13 cellular contexts compared by ENCODE assay signal in genomic region chr3:124599779-124600693, GRCh38.
DNase-seq lines count a peak whose midpoint lies in the region; ATAC-seq, FAIRE-seq and TF ChIP-seq lines count a peak whose summit lies in the region.
"Had no signal": no experiment of that assay in that cellular context is flagged by ENCODE, and none has a peak within 500 bp of the region (broad histone marks: within the 10 kb centered on the region; RNA-seq: fewer than 3 reads in every experiment).

No MANE protein-coding gene starts in this region.

- intact Hi-C loops in heart right ventricle (cut with DNase I): no loop called here

- WGBS in heart right ventricle, 2 donors: 37 to 45% methylated on average over 4 of the region's 4 CpGs
- 31 to 41% (median 33%) methylated on average over 4 of the region's 4 CpGs for WGBS in small intestine, 3 donors

- H3K36me3 ChIP-seq in heart right ventricle: no peaks in the 10 kb centered on the region
- no peaks in the 10 kb centered on the region for H3K36me3 ChIP-seq in small intestine (ENCODE audit: control insufficient read depth in 2 of 2, insufficient read depth in 2 of 2, low read length in 2 of 2)
- H3K36me3 ChIP-seq: esophagus muscularis mucosa, WERI-Rb-1 had no signal

- H3K4me3 ChIP-seq in heart right ventricle (no peak overlapping the region), small intestine (ENCODE audit: low read depth in 1 of 2, low read length in 2 of 2) (no peak overlapping the region)
- H3K4me3 ChIP-seq: esophagus muscularis mucosa had no signal

- peaks cover 22 to 78% (median 53%) of the 10 kb centered on the region in 9 donors for H3K4me1 ChIP-seq in heart right ventricle
- H3K4me1 ChIP-seq in small intestine (ENCODE audit: control insufficient read depth in 2 of 2, insufficient read depth in 1 of 2, low read depth in 1 of 2, low read length in 1 of 2): peaks cover 0 to 3% of the 10 kb centered on the region in 2 donors

- H3K9me3 ChIP-seq in heart right ventricle: no peaks in the 10 kb centered on the region
- no peaks in the 10 kb centered on the region for H3K9me3 ChIP-seq in small intestine (ENCODE audit: control insufficient read depth, low read depth)
- H3K9me3 ChIP-seq: esophagus muscularis mucosa had no signal

- H3K27me3 ChIP-seq in heart right ventricle: no peaks in the 10 kb centered on the region
- H3K27me3 ChIP-seq in small intestine (ENCODE audit: control insufficient read depth in 2 of 2, insufficient read depth in 2 of 2, low read length in 2 of 2): no peaks in the 10 kb centered on the region
- H3K27me3 ChIP-seq: esophagus muscularis mucosa had no signal

- DNase-seq in DMS 273 (lab: John Stamatoyannopoulos, UW; ENCODE audit: unreplicated experiment) (peak; percentile 37), DMS 273 treated with DMSO at 0.1 percent for 48 hours (lab: John Stamatoyannopoulos, UW) (no peak), SW480 (ENCODE audit: low spot score) (peak; percentile 79), heart right ventricle (peak in 1 of 2 donors; percentile 43), small intestine (peak; percentile 96), GOT3 (lab: John Stamatoyannopoulos, UW) (no peak), GM19240 (ENCODE audit: insufficient read length, low spot score) (no peak), iPS-NIHi11 (ENCODE audit: low spot score) (no peak)
- DNase-seq: stimulated activated naive B cell treated with anti-CD40 and anti-IgM and Interleukin-4, amounts not matched to agents 10 μg/mL and 1 μg/mL and 100 μg/mL, for 72 hours; WERI-Rb-1 had no signal

- TF ChIP-seq CTCF in heart right ventricle (IDR thresholded peaks at IDR 0.05): no peak

- FAIRE-seq in small intestine (lab: Jason Lieb, UNC): no peak

- peak overlapping the region; percentile 46 to 90 (median 76) for H3K27ac ChIP-seq in heart right ventricle
- peak overlapping the region in 1 of 2 donors; percentile 32 for H3K27ac ChIP-seq in small intestine (ENCODE audit: low read depth in 1 of 2, low read length in 1 of 2)
- H3K27ac ChIP-seq: 22Rv1, esophagus muscularis mucosa, HL-60, WERI-Rb-1 had no signal

- ATAC-seq in heart right ventricle: peak; percentile 64 to 85 (median 80)
- ATAC-seq: stimulated activated naive B cell treated with anti-CD40 and anti-IgM and Interleukin-4, amounts not matched to agents 10 μg/mL and 1 μg/mL and 100 μg/mL, for 72 hours had no signal

Comparison
In these comparisons a context has a peak if more than half of its experiments do, and no peak if none do; other contexts are left out.
1. DNase-seq: peak in DMS 273 (single experiment), SW480 (single experiment) and small intestine (single experiment); none in DMS 273 treated with DMSO at 0.1 percent for 48 hours (single experiment), GOT3 (single experiment), GM19240 (single experiment) and iPS-NIHi11 (single experiment).